ENCODE assay signal across 1 cellular context in the genomic region with DNA sequence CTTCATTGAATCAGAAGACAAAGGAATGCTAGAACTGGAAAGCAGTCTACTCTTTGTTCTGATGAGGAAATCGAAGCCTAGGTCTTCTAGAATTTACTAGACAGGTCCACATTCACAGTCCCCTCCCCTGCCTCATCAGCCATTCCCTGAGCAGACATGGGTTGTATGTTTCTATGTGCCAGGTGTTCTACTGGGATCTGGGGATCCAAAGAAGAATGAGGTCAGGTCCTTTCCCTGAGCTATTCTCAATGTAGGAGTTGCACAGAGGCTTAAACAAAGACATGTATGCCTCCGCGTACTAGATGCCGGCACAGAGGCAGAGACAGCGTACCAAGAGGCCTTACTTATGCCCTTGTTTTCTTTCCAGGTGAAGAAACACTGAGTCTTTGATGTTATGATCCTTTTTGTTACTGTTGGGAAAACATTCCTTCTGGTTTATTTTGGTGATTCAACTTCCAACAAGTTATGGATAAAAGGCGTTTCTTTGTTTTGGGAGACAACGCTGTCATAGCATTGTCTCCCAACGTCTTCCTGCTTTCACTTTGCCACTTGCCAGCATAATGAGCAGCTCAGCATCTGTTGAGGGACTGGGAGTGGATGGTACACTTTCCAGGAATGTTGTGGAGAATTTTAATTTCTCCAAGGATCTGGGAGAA.
TF ChIP-seq lines count a peak whose summit lies in the region.

No MANE protein-coding gene starts in this region.

TF ChIP-seq in HepG2, 621 proteins besides CTCF, POLR2A, EP300 and RAD21 (continued from another document):
- TF ChIP-seq ARID5B (CRISPR knock-in tag; IDR thresholded peaks at IDR 0.05) (peak; percentile 15; the same call in 1 of the 2 replicates), GABPA (IDR thresholded peaks at IDR 0.05; ENCODE audit: low read depth, low read length) (no peak), GABPA (CRISPR knock-in tag; IDR thresholded peaks at IDR 0.05; ENCODE audit: low read depth) (no peak), ZSCAN22 (CRISPR knock-in tag; IDR thresholded peaks at IDR 0.05) (no peak), FOXA3 (CRISPR knock-in tag; IDR thresholded peaks at IDR 0.05) (0 out of 2 replicates have a peak, but pooled peaks have one; percentile 11), BCL6 (CRISPR knock-in tag; IDR thresholded peaks at IDR 0.05) (0 out of 2 replicates have a peak, but pooled peaks have one; percentile 30), TCF7 (IDR thresholded peaks at IDR 0.05; ENCODE audit: low read depth) (0 out of 2 replicates have a peak, but pooled peaks have one; percentile 30)
